Comparison of ENCODE assay signal across 8 cellular contexts in the genomic region with DNA sequence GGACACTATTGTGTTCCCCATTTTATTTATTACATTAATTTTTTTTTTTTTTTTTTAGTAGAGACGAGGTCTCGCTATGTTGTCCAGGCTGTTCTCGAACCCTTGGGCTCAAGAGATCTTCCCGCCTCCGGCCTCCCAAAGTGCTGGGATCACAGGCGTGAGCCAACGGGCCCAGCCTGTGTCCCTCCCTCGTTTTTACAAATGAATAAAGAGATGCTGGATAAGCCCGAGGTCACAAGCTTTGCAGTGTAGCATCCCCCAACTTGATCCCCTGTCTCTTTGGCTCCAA. TPM values are rescaled to one million over a fixed set of nuclear protein-coding genes. Genes with fewer than 3 reads are reported as not detected.
DNase-seq lines count a peak whose midpoint lies in the region; ATAC-seq, FAIRE-seq and TF ChIP-seq lines count a peak whose summit lies in the region.

No MANE protein-coding gene starts in this region.

- peak overlapping the region; percentile 67 for H2AFZ ChIP-seq in GM23338

- peaks cover 5% of the 10 kb centered on the region; the same call in 1 of the 2 replicates for H3K79me2 ChIP-seq in GM23338 (replicated peaks; ENCODE audit: insufficient read depth)

- peaks cover 21% of the 10 kb centered on the region for H3K36me3 Mint-ChIP-seq in GM23338 (ENCODE audit: low read depth)

- TF ChIP-seq CTCF in GM23338 (conservative IDR thresholded peaks at IDR 0.05; ENCODE audit: low read depth in 2 of 2) (no peak), WERI-Rb-1 (IDR thresholded peaks at IDR 0.05; ENCODE audit: low read depth, low read length) (no peak)

- H3K4me2 ChIP-seq in GM23338 = peak overlapping the region; percentile 85

- peaks cover 31% of the 10 kb centered on the region for H3K4me1 Mint-ChIP-seq in GM23338

- H3K27me3 Mint-ChIP-seq in GM23338 (ENCODE audit: insufficient read depth, low read depth, poor library complexity) = peaks cover 24% of the 10 kb centered on the region

- FAIRE-seq in GM19239 (lab: Jason Lieb, UNC) = no peak

- peaks cover 13% of the 10 kb centered on the region for H3K4me1 ChIP-seq in GM23338 (ENCODE audit: insufficient read depth)

- H3K27ac Mint-ChIP-seq in GM23338 = peak overlapping the region; percentile 97

- peak overlapping the region; percentile 70 for H3K4me3 ChIP-seq in GM23338
- H3K4me3 ChIP-seq in WERI-Rb-1 (ENCODE audit: low read depth, low read length) = peak overlapping the region; percentile 90
- peak overlapping the region; percentile 65 for H3K4me3 ChIP-seq in skeletal muscle cell (ENCODE audit: low read depth, low read length)

- peaks cover 20% of the 10 kb centered on the region for H3F3A ChIP-seq in GM23338 (replicated peaks; ENCODE audit: low read depth)

- no peak for DNase-seq in GM23338 (ENCODE audit: low spot score)
- no peak for DNase-seq in WERI-Rb-1
- DNase-seq in foreskin melanocyte = peak; percentile 59
- DNase-seq in skeletal muscle cell (ENCODE audit: low read depth) = no peak
- DNase-seq in GM19239 (ENCODE audit: insufficient read length, low spot score) = no peak
- no peak for DNase-seq in GM19240 (ENCODE audit: insufficient read length, low spot score)
- DNase-seq in left lobe of liver (ENCODE audit: low spot score) = no peak

- H3K9me3 Mint-ChIP-seq in GM23338 = no peaks in the 10 kb centered on the region

- no peaks in the 10 kb centered on the region; the same call in 1 of the 2 replicates for H3K36me3 ChIP-seq in GM23338 (ENCODE audit: insufficient read depth)
- peaks cover 20% of the 10 kb centered on the region for H3K36me3 ChIP-seq in WERI-Rb-1

- peak overlapping the region; percentile 47; the same call in 1 of the 2 replicates for H3K27ac ChIP-seq in GM23338 (ENCODE audit: low read depth)
- H3K27ac ChIP-seq in WERI-Rb-1 = peak overlapping the region; percentile 78

- H3K9me3 ChIP-seq in WERI-Rb-1 (ENCODE audit: severe bottlenecking) = no peaks in the 10 kb centered on the region

- H3K9me2 ChIP-seq in GM23338 (ENCODE audit: insufficient read depth) = no peaks in the 10 kb centered on the region

- H4K20me1 ChIP-seq in GM23338 (replicated peaks; ENCODE audit: insufficient read depth) = no peaks in the 10 kb centered on the region

- ATAC-seq in GM23338 = no peak
- ATAC-seq in HG02973 (IDR thresholded peaks at IDR 0.05; ENCODE audit: unreplicated experiment) = no peak
- ATAC-seq in left lobe of liver = no peak

- H3K27me3 ChIP-seq in GM23338 (ENCODE audit: insufficient read depth) = no peaks in the 10 kb centered on the region
- no peaks in the 10 kb centered on the region for H3K27me3 ChIP-seq in WERI-Rb-1 (ENCODE audit: insufficient read depth, low read depth, severe bottlenecking)

- peak overlapping the region; percentile 91 for H3K4me3 Mint-ChIP-seq in GM23338

TF ChIP-seq in GM23338, 12 proteins besides CTCF, POLR2A, EP300 and RAD21 (continues in another document):
- no peak for TF ChIP-seq ZNF331 (CRISPR knock-in tag; IDR thresholded peaks at IDR 0.05; ENCODE audit: low read depth)
- no peak for TF ChIP-seq ZNF114 (CRISPR knock-in tag; IDR thresholded peaks at IDR 0.05)
- no peak for TF ChIP-seq CREB1 (CRISPR knock-in tag; IDR thresholded peaks at IDR 0.05; ENCODE audit: low read depth)
- no peak for TF ChIP-seq JUNB (IDR thresholded peaks at IDR 0.05; ENCODE audit: unreplicated experiment)
- TF ChIP-seq, protein P1, sequence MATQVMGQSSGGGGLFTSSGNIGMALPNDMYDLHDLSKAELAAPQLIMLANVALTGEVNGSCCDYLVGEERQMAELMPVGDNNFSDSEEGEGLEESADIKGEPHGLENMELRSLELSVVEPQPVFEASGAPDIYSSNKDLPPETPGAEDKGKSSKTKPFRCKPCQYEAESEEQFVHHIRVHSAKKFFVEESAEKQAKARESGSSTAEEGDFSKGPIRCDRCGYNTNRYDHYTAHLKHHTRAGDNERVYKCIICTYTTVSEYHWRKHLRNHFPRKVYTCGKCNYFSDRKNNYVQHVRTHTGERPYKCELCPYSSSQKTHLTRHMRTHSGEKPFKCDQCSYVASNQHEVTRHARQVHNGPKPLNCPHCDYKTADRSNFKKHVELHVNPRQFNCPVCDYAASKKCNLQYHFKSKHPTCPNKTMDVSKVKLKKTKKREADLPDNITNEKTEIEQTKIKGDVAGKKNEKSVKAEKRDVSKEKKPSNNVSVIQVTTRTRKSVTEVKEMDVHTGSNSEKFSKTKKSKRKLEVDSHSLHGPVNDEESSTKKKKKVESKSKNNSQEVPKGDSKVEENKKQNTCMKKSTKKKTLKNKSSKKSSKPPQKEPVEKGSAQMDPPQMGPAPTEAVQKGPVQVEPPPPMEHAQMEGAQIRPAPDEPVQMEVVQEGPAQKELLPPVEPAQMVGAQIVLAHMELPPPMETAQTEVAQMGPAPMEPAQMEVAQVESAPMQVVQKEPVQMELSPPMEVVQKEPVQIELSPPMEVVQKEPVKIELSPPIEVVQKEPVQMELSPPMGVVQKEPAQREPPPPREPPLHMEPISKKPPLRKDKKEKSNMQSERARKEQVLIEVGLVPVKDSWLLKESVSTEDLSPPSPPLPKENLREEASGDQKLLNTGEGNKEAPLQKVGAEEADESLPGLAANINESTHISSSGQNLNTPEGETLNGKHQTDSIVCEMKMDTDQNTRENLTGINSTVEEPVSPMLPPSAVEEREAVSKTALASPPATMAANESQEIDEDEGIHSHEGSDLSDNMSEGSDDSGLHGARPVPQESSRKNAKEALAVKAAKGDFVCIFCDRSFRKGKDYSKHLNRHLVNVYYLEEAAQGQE (IDR thresholded peaks at IDR 0.05; ENCODE audit: unreplicated experiment) = no peak
- TF ChIP-seq POLR2AphosphoS5 (IDR thresholded peaks at IDR 0.05; ENCODE audit: low read depth) = no peak
- TF ChIP-seq ETS1 (IDR thresholded peaks at IDR 0.05) = no peak
- TF ChIP-seq STAT1 (IDR thresholded peaks at IDR 0.05; ENCODE audit: unreplicated experiment) = no peak

RNA-seq across cellular contexts. Expression of gene MTFP1, which starts 0.3 kb away (rescaled TPM):
- 54.6 and 68.6 TPM in 2 replicates for total RNA-seq in GM23338 (2014; rRNA removed; shearing (Covaris generic))
- polyA plus RNA-seq in GM23338 (2016; fragmentation: Nextera tagmentation; extraction: Ambion mirVana) = 62.5 and 64.1 TPM in 2 replicates
- 6.3 TPM for total RNA-seq in left lobe of liver

RNA-seq across cellular contexts. Expression of gene SEC14L2, which starts 28.5 kb away (rescaled TPM):
- 2.1 and 4.2 TPM in 2 replicates for total RNA-seq in GM23338 (2014; rRNA removed; shearing (Covaris generic))
- polyA plus RNA-seq in GM23338 (2016; fragmentation: Nextera tagmentation; extraction: Ambion mirVana) = 2.2 and 2.5 TPM in 2 replicates
- 252 TPM for total RNA-seq in left lobe of liver

RNA-seq across cellular contexts. Expression of gene RNF215, which starts 38.1 kb away (rescaled TPM):
- 12.4 and 13.9 TPM in 2 replicates for total RNA-seq in GM23338 (2014; rRNA removed; shearing (Covaris generic))
- 1.8 and 3.3 TPM in 2 replicates for polyA plus RNA-seq in GM23338 (2016; fragmentation: Nextera tagmentation; extraction: Ambion mirVana)
- total RNA-seq in left lobe of liver = 8.7 TPM

RNA-seq across cellular contexts. Expression of gene SEC14L3, which starts 46.5 kb away (rescaled TPM):
- not detected in 2 replicates for total RNA-seq in GM23338 (2014; rRNA removed; shearing (Covaris generic))
- not detected in 2 replicates for polyA plus RNA-seq in GM23338 (2016; fragmentation: Nextera tagmentation; extraction: Ambion mirVana)
- 0.60 TPM for total RNA-seq in left lobe of liver

Comparison
In these comparisons a context has a peak if more than half of its experiments do, and no peak if none do; other contexts are left out.
1. RNA of gene SEC14L2, which starts 28.5 kb away (total RNA-seq): 252 TPM in left lobe of liver (single experiment); 2.1 to 4.2 TPM in GM23338; every median in the first group is over 10 times any median in the second.
2. Peak in every context shown above with its lines, with median percentiles within 50 percentile points of each other: H3K4me3 ChIP-seq.